ENCODE assay signal across 19 cellular contexts in genomic region chr5:108264533-108264932, GRCh38.
DNase-seq lines count a peak whose midpoint lies in the region; FAIRE-seq lines count a peak whose summit lies in the region.
"Had no signal": no experiment of that assay in that cellular context is flagged by ENCODE, and none has a peak within 500 bp of the region (broad histone marks: within the 10 kb centered on the region; RNA-seq: fewer than 3 reads in every experiment).

No MANE protein-coding gene starts in this region.

- peak; percentile 81 for FAIRE-seq in islet of Langerhans (lab: Jason Lieb, UNC)
- FAIRE-seq: A549, D721Med, GM12891, GM19239 had no signal

- no peak overlapping the region for H3K27ac Mint-ChIP-seq in activated CD4-positive, alpha-beta memory T cell treated with anti-CD3 and anti-CD28 coated beads, Interleukin-2, amount 10 ng/mL, durations not matched to agents 7 days and 5 days
- H3K27ac Mint-ChIP-seq: CD4-positive, alpha-beta T cell had no signal

- no peak overlapping the region for H3K4me3 Mint-ChIP-seq in activated CD4-positive, alpha-beta memory T cell treated with anti-CD3 and anti-CD28 coated beads, Interleukin-2, amount 10 ng/mL, durations not matched to agents 7 days and 5 days
- H3K4me3 Mint-ChIP-seq: CD4-positive, alpha-beta T cell had no signal

- H3K27me3 Mint-ChIP-seq in activated CD4-positive, alpha-beta memory T cell treated with anti-CD3 and anti-CD28 coated beads, Interleukin-2, amount 10 ng/mL, durations not matched to agents 7 days and 5 days = no peaks in the 10 kb centered on the region
- H3K27me3 Mint-ChIP-seq: CD4-positive, alpha-beta T cell had no signal

- H3K4me1 Mint-ChIP-seq in activated CD4-positive, alpha-beta memory T cell treated with anti-CD3 and anti-CD28 coated beads, Interleukin-2, amount 10 ng/mL, durations not matched to agents 7 days and 5 days = peaks cover 1% of the 10 kb centered on the region

- H3K9me3 Mint-ChIP-seq in activated CD4-positive, alpha-beta memory T cell treated with anti-CD3 and anti-CD28 coated beads, Interleukin-2, amount 10 ng/mL, durations not matched to agents 7 days and 5 days = no peaks in the 10 kb centered on the region
- H3K9me3 Mint-ChIP-seq: CD4-positive, alpha-beta T cell had no signal

- H3K36me3 Mint-ChIP-seq in activated CD4-positive, alpha-beta memory T cell treated with anti-CD3 and anti-CD28 coated beads, Interleukin-2, amount 10 ng/mL, durations not matched to agents 7 days and 5 days (ENCODE audit: low read depth) = no peaks in the 10 kb centered on the region

- DNase-seq in DMS79 treated with DMSO at 0.1 percent for 48 hours (lab: John Stamatoyannopoulos, UW) (peak; percentile 5), DMS79 (lab: John Stamatoyannopoulos, UW) (no peak), LHCN-M2 (ENCODE audit: low read depth) (peak; percentile 33), myocyte (ENCODE audit: low read depth) (peak; percentile 31), NCI-H2171 (lab: John Stamatoyannopoulos, UW) (no peak)
- DNase-seq in NK-92 treated with Interleukin-12 subunit alpha and Interleukin-12 subunit beta, amount 100 ng/mL, for 24 hours (lab: John Stamatoyannopoulos, UW) = no peak
- DNase-seq in activated CD4-positive, alpha-beta memory T cell treated with anti-CD3 and anti-CD28 coated beads, Interleukin-2, amount 10 ng/mL, durations not matched to agents 7 days and 5 days = no peak
- DNase-seq: AML-193; Caco-2; CD4-positive, alpha-beta T cell; DMS153; DND-41; EL; GM23248 had no signal

- POLR2A ChIA-PET in activated CD4-positive, alpha-beta memory T cell treated with anti-CD3 and anti-CD28 coated beads, Interleukin-2, amount 10 ng/mL, durations not matched to agents 7 days and 5 days (lab: Charles Lee) = no interaction called here

- CTCF ChIA-PET in activated CD4-positive, alpha-beta memory T cell treated with anti-CD3 and anti-CD28 coated beads, Interleukin-2, amount 10 ng/mL, durations not matched to agents 7 days and 5 days (lab: Charles Lee) = no interaction called here

Comparison
In these comparisons a context has a peak if more than half of its experiments do, and no peak if none do; other contexts are left out.
1. DNase-seq: peak in DMS79 treated with DMSO at 0.1 percent for 48 hours (single experiment), LHCN-M2 (single experiment) and myocyte (single experiment); none in DMS79 (single experiment), NCI-H2171 (single experiment), NK-92 treated with Interleukin-12 subunit alpha and Interleukin-12 subunit beta, amount 100 ng/mL, for 24 hours (single experiment) and activated CD4-positive, alpha-beta memory T cell treated with anti-CD3 and anti-CD28 coated beads, Interleukin-2, amount 10 ng/mL, durations not matched to agents 7 days and 5 days (single experiment).